9 cellular contexts compared by ENCODE assay signal in genomic region chr1:222711319-222712252, GRCh38. TPM values are rescaled to one million over a fixed set of nuclear protein-coding genes. Genes with fewer than 3 reads are reported as not detected.
DNase-seq lines count a peak whose midpoint lies in the region; ATAC-seq and TF ChIP-seq lines count a peak whose summit lies in the region.
"Had no signal": no experiment of that assay in that cellular context is flagged by ENCODE, and none has a peak within 500 bp of the region (broad histone marks: within the 10 kb centered on the region; RNA-seq: fewer than 3 reads in every experiment).

No MANE protein-coding gene starts in this region.

- intact Hi-C loops in CD4-positive, alpha-beta T cell (cut with DNase I, micrococcal nuclease): loop anchor here (1.0 to 10.0 kb wide), 4 partner anchors 67 to 1723 kb away; partner anchors contain the start of gene WDR26 (in 1 of the 2)

- peak overlapping the region; percentile 99 for H3K4me3 Mint-ChIP-seq in CD4-positive, alpha-beta T cell

- H3K4me3 ChIP-seq in endocrine pancreas (ENCODE audit: control insufficient read depth, insufficient read depth, low read length): peak overlapping the region; percentile 90

- CTCF ChIA-PET in CD4-positive, alpha-beta T cell (lab: Charles Lee): interaction anchor here (1.7 to 2.7 kb wide), 2 partner anchors 8 to 57 kb away, joined by 5 to 14 read pairs; no protein-coding TSS in a partner anchor

- H3K9me3 Mint-ChIP-seq in CD4-positive, alpha-beta T cell: no peaks in the 10 kb centered on the region

- peak; percentile 29 to 65 (median 55) for DNase-seq in CD4-positive, alpha-beta T cell
- DNase-seq in NOMO-1 (lab: John Stamatoyannopoulos, UW; ENCODE audit: unreplicated experiment in 2 of 2) (peak; percentile 33 to 66), midbrain (lab: John Stamatoyannopoulos, UW) (peak; percentile 24)
- peak; percentile 23 for DNase-seq in activated CD8-positive, alpha-beta memory T cell treated with anti-CD3 and anti-CD28 coated beads, Interleukin-2, amount 50 U/mL, for 1 hour (ENCODE audit: extremely low read depth)
- DNase-seq in stimulated activated CD8-positive, alpha-beta memory T cell treated with anti-CD3 and anti-CD28 coated beads, Interleukin-4, amount 100 ng/mL, for 48 hours: peak; percentile 71

- H3K27ac ChIP-seq in CD4-positive, alpha-beta T cell (ENCODE audit: low read depth, low read length): peak overlapping the region; percentile 97

- no peaks in the 10 kb centered on the region for H3K36me3 ChIP-seq in endocrine pancreas (ENCODE audit: control insufficient read depth, insufficient read depth, low read length)

- peak; percentile 32 for ATAC-seq in CD4-positive, alpha-beta T cell (ENCODE audit: poor library complexity)
- peak; percentile 30 for ATAC-seq in GM19397 (IDR thresholded peaks at IDR 0.05; ENCODE audit: unreplicated experiment)
- ATAC-seq in HG03520 (IDR thresholded peaks at IDR 0.05; ENCODE audit: unreplicated experiment): peak; percentile 26

- no peaks in the 10 kb centered on the region for H3K27me3 ChIP-seq in CD4-positive, alpha-beta T cell (ENCODE audit: control insufficient read depth, insufficient read depth, low read length)
- no peaks in the 10 kb centered on the region for H3K27me3 ChIP-seq in endocrine pancreas (ENCODE audit: control insufficient read depth, insufficient read depth, low read length)

- no peaks in the 10 kb centered on the region for H3K4me1 ChIP-seq in endocrine pancreas (ENCODE audit: control insufficient read depth, insufficient read depth, low read length)

- no peak for TF ChIP-seq CTCF in CD4-positive, alpha-beta T cell (IDR thresholded peaks at IDR 0.05)

- H3K27me3 Mint-ChIP-seq in CD4-positive, alpha-beta T cell: no peaks in the 10 kb centered on the region

- peaks cover 61% of the 10 kb centered on the region for H3K36me3 Mint-ChIP-seq in CD4-positive, alpha-beta T cell (ENCODE audit: low read depth)

- POLR2A ChIA-PET in CD4-positive, alpha-beta T cell (lab: Charles Lee): interaction anchor here (0.6 to 2.6 kb wide), 28 partner anchors 9 to 1005 kb away, joined by 3 to 70 read pairs (median 5); partner anchors contain the start of genes DUSP10, SUSD4, TAF1A and TLR5

- H3K9ac ChIP-seq in endocrine pancreas (ENCODE audit: control insufficient read depth, insufficient read depth, low read length): peak overlapping the region; percentile 98

- H3K9me3 ChIP-seq in CD4-positive, alpha-beta T cell (ENCODE audit: control insufficient read depth, low read length): no peaks in the 10 kb centered on the region
- no peaks in the 10 kb centered on the region for H3K9me3 ChIP-seq in endocrine pancreas (ENCODE audit: control insufficient read depth, low read length)

- peaks cover 57% of the 10 kb centered on the region for H3K4me1 Mint-ChIP-seq in CD4-positive, alpha-beta T cell (ENCODE audit: low read depth)

- H3K27ac Mint-ChIP-seq in CD4-positive, alpha-beta T cell: peak overlapping the region; percentile 100

RNA-seq across cellular contexts. Expression of gene AIDA, which starts 0.7 kb away (rescaled TPM):
- total RNA-seq in CD4-positive, alpha-beta T cell: 10 to 100 TPM; 23.6 to 25.1 TPM

RNA-seq across cellular contexts. Expression of gene BROX, which starts 0.8 kb away (rescaled TPM):
- 10 to 100 TPM; 51.3 to 52.3 TPM for total RNA-seq in CD4-positive, alpha-beta T cell

RNA-seq across cellular contexts. Expression of gene FAM177B, which starts 25.4 kb away (rescaled TPM):
- not detected for total RNA-seq in CD4-positive, alpha-beta T cell
- total RNA-seq: pulmonary artery endothelial cell had no signal

Comparison
In these comparisons a context has a peak if more than half of its experiments do, and no peak if none do; other contexts are left out.
1. Peak in every context shown above with its lines: DNase-seq, ATAC-seq, H3K4me3 ChIP-seq and H3K27ac ChIP-seq.